32 cellular contexts compared by ENCODE assay signal in genomic region chr1:30521261-30521865, GRCh38.
DNase-seq lines count a peak whose midpoint lies in the region; ATAC-seq and TF ChIP-seq lines count a peak whose summit lies in the region.
"Had no signal": no experiment of that assay in that cellular context is flagged by ENCODE, and none has a peak within 500 bp of the region (broad histone marks: within the 10 kb centered on the region; RNA-seq: fewer than 3 reads in every experiment).

No MANE protein-coding gene starts in this region.

- H3K36me3 Mint-ChIP-seq in natural killer cell treated with Interleukin-12 subunit alpha and Interleukin-12 subunit beta and Interleukin-15 and Interleukin-18, amount 100 ng/mL, for 72 hours = no peaks in the 10 kb centered on the region
- no peaks in the 10 kb centered on the region for H3K36me3 Mint-ChIP-seq in natural killer cell
- H3K36me3 Mint-ChIP-seq in endodermal cell (ENCODE audit: low read depth) = no peaks in the 10 kb centered on the region
- no peaks in the 10 kb centered on the region for H3K36me3 Mint-ChIP-seq in activated CD4-positive, alpha-beta memory T cell treated with anti-CD3 and anti-CD28 coated beads for 36 hours

- H3K4me3 ChIP-seq in endodermal cell (ENCODE audit: low read length) (no peak overlapping the region), vagina (no peak overlapping the region)
- H3K4me3 ChIP-seq: esophagus muscularis mucosa, GM12878, HAP-1, pancreas, PC-9 had no signal

- H3K9me3 Mint-ChIP-seq in natural killer cell treated with Interleukin-12 subunit alpha and Interleukin-12 subunit beta and Interleukin-15 and Interleukin-18, amount 100 ng/mL, for 72 hours = no peaks in the 10 kb centered on the region
- H3K9me3 Mint-ChIP-seq in natural killer cell (no peaks in the 10 kb centered on the region), endodermal cell (no peaks in the 10 kb centered on the region)
- H3K9me3 Mint-ChIP-seq in activated CD4-positive, alpha-beta memory T cell treated with anti-CD3 and anti-CD28 coated beads for 36 hours = no peaks in the 10 kb centered on the region
- H3K9me3 Mint-ChIP-seq: activated naive CD8-positive, alpha-beta T cell treated with anti-CD3 and anti-CD28 coated beads, Interleukin-2, amount 50 U/mL, for 24 hours; dendritic cell treated with granulocyte-macrophage colony-stimulating factor and Interleukin-4, amounts not matched to agents 40 ng/mL and 50 ng/mL, for 4 days; neural crest cell; T-helper 2 cell treated with Interferon-gamma antibody and Interleukin-4, amounts not matched to agents 5 μg/mL and 100 μg/mL, for 36 hours had no signal

- CTCF ChIA-PET in activated CD4-positive, alpha-beta memory T cell treated with anti-CD3 and anti-CD28 coated beads for 36 hours (lab: Charles Lee) = no interaction called here

- no peaks in the 10 kb centered on the region for H3K4me1 Mint-ChIP-seq in natural killer cell treated with Interleukin-12 subunit alpha and Interleukin-12 subunit beta and Interleukin-15 and Interleukin-18, amount 100 ng/mL, for 72 hours (ENCODE audit: low read depth in 2 of 2)
- H3K4me1 Mint-ChIP-seq in natural killer cell = no peaks in the 10 kb centered on the region
- no peaks in the 10 kb centered on the region for H3K4me1 Mint-ChIP-seq in endodermal cell
- H3K4me1 Mint-ChIP-seq in activated CD4-positive, alpha-beta memory T cell treated with anti-CD3 and anti-CD28 coated beads for 36 hours (ENCODE audit: low read depth) = no peaks in the 10 kb centered on the region
- H3K4me1 Mint-ChIP-seq: activated CD4-positive, alpha-beta T cell treated with anti-CD3 and anti-CD28 coated beads for 36 hours; activated naive CD8-positive, alpha-beta T cell treated with anti-CD3 and anti-CD28 coated beads, Interleukin-2, amount 50 U/mL, for 24 hours had no signal

- TF ChIP-seq POLR2A in vagina (IDR thresholded peaks at IDR 0.05) = no peak

- TF ChIP-seq CTCF in natural killer cell (IDR thresholded peaks at IDR 0.05) = no peak
- no peak for TF ChIP-seq CTCF in endodermal cell (conservative IDR thresholded peaks at IDR 0.05)
- no peak for TF ChIP-seq CTCF in vagina (IDR thresholded peaks at IDR 0.05)

- no peak for ATAC-seq in natural killer cell treated with Interleukin-12 subunit alpha and Interleukin-12 subunit beta and Interleukin-15 and Interleukin-18, amount 100 ng/mL, for 72 hours
- no peak for ATAC-seq in natural killer cell
- ATAC-seq: activated CD4-positive, alpha-beta T cell treated with anti-CD3 and anti-CD28 coated beads for 36 hours; activated CD8-positive, alpha-beta T cell treated with anti-CD3 and anti-CD28 coated beads, Interleukin-2, amount 10 ng/mL, durations not matched to agents 7 days and 5 days; activated naive CD8-positive, alpha-beta T cell treated with anti-CD3 and anti-CD28 coated beads, Interleukin-2, amount 50 U/mL, for 24 hours; GM12878 had no signal

- intact Hi-C loops in natural killer cell (cut with micrococcal nuclease) (no loop called here), posterior vena cava (cut with DNase I) (no loop called here), vagina (cut with DNase I) (loop anchor here (10.0 kb wide), 1 partner anchor 173 kb away; no protein-coding TSS in a partner anchor)
- intact Hi-C loops in activated CD4-positive, alpha-beta memory T cell treated with anti-CD3 and anti-CD28 coated beads for 36 hours (cut with micrococcal nuclease) = no loop called here

- H3K27ac ChIP-seq in endodermal cell (ENCODE audit: low read depth, low read length) (no peak overlapping the region), vagina (peak overlapping the region; percentile 83)
- H3K27ac ChIP-seq: HL-60, pancreas, PC-9 had no signal

- H3K27me3 ChIP-seq in endodermal cell (ENCODE audit: control insufficient read depth, insufficient read depth, low read length, poor library complexity, severe bottlenecking) (no peaks in the 10 kb centered on the region), vagina (no peaks in the 10 kb centered on the region)
- H3K27me3 ChIP-seq: pancreas had no signal

- no peaks in the 10 kb centered on the region for H3K4me1 ChIP-seq in endodermal cell (ENCODE audit: control insufficient read depth, insufficient read depth, low read length)
- H3K4me1 ChIP-seq in vagina = peaks cover 44% of the 10 kb centered on the region
- H3K4me1 ChIP-seq: HAP-1, pancreas had no signal

- WGBS in endodermal cell (ENCODE audit: insufficient coverage in 1 of 2, insufficient read length in 1 of 2), 2 experiments = 86 to 94% methylated on average over 2 to 3 of the region's 3 CpGs

- H3K36me3 ChIP-seq in endodermal cell (ENCODE audit: control insufficient read depth, insufficient read depth, low read length) (no peaks in the 10 kb centered on the region), vagina (no peaks in the 10 kb centered on the region)
- H3K36me3 ChIP-seq: esophagus muscularis mucosa, HAP-1, pancreas had no signal

- no peak overlapping the region for H3K9ac ChIP-seq in endodermal cell (ENCODE audit: extremely low read depth, low read length, poor library complexity, severe bottlenecking)

- H3K27me3 Mint-ChIP-seq in natural killer cell treated with Interleukin-12 subunit alpha and Interleukin-12 subunit beta and Interleukin-15 and Interleukin-18, amount 100 ng/mL, for 72 hours = peaks cover 19 to 27% of the 10 kb centered on the region in 2 donors
- peaks cover 9 to 13% of the 10 kb centered on the region in 2 donors for H3K27me3 Mint-ChIP-seq in natural killer cell (ENCODE audit: low read depth in 2 of 2)
- no peaks in the 10 kb centered on the region for H3K27me3 Mint-ChIP-seq in endodermal cell (ENCODE audit: insufficient read depth)
- H3K27me3 Mint-ChIP-seq in activated CD4-positive, alpha-beta memory T cell treated with anti-CD3 and anti-CD28 coated beads for 36 hours = peaks cover 20% of the 10 kb centered on the region

- H3K4me3 Mint-ChIP-seq in natural killer cell treated with Interleukin-12 subunit alpha and Interleukin-12 subunit beta and Interleukin-15 and Interleukin-18, amount 100 ng/mL, for 72 hours = no peak overlapping the region
- H3K4me3 Mint-ChIP-seq in natural killer cell (no peak overlapping the region), endodermal cell (no peak overlapping the region)
- H3K4me3 Mint-ChIP-seq in activated CD4-positive, alpha-beta memory T cell treated with anti-CD3 and anti-CD28 coated beads for 36 hours = no peak overlapping the region
- H3K4me3 Mint-ChIP-seq: activated CD4-positive, alpha-beta T cell treated with anti-CD3 and anti-CD28 coated beads for 36 hours; activated CD8-positive, alpha-beta T cell treated with anti-CD3 and anti-CD28 coated beads, Interleukin-2, amount 10 ng/mL, durations not matched to agents 7 days and 5 days; activated naive CD8-positive, alpha-beta T cell treated with anti-CD3 and anti-CD28 coated beads, Interleukin-2, amount 50 U/mL, for 24 hours; dendritic cell treated with granulocyte-macrophage colony-stimulating factor and Interleukin-4, amounts not matched to agents 40 ng/mL and 50 ng/mL, for 4 days; neural crest cell; T-helper 2 cell treated with Interferon-gamma antibody and Interleukin-4, amounts not matched to agents 5 μg/mL and 100 μg/mL, for 36 hours had no signal

- H3K9me3 ChIP-seq in endodermal cell (ENCODE audit: control insufficient read depth, low read length) (no peaks in the 10 kb centered on the region), vagina (no peaks in the 10 kb centered on the region)
- H3K9me3 ChIP-seq: esophagus muscularis mucosa, HAP-1, pancreas had no signal

- no peak overlapping the region for H3K27ac Mint-ChIP-seq in natural killer cell treated with Interleukin-12 subunit alpha and Interleukin-12 subunit beta and Interleukin-15 and Interleukin-18, amount 100 ng/mL, for 72 hours
- H3K27ac Mint-ChIP-seq in natural killer cell = no peak overlapping the region
- H3K27ac Mint-ChIP-seq in endodermal cell = no peak overlapping the region
- H3K27ac Mint-ChIP-seq in activated CD4-positive, alpha-beta memory T cell treated with anti-CD3 and anti-CD28 coated beads for 36 hours = no peak overlapping the region
- H3K27ac Mint-ChIP-seq: activated CD4-positive, alpha-beta T cell treated with anti-CD3 and anti-CD28 coated beads for 36 hours; activated CD8-positive, alpha-beta T cell treated with anti-CD3 and anti-CD28 coated beads, Interleukin-2, amount 10 ng/mL, durations not matched to agents 7 days and 5 days; activated naive CD8-positive, alpha-beta T cell treated with anti-CD3 and anti-CD28 coated beads, Interleukin-2, amount 50 U/mL, for 24 hours; dendritic cell treated with granulocyte-macrophage colony-stimulating factor and Interleukin-4, amounts not matched to agents 40 ng/mL and 50 ng/mL, for 4 days; T-helper 2 cell treated with Interferon-gamma antibody and Interleukin-4, amounts not matched to agents 5 μg/mL and 100 μg/mL, for 36 hours had no signal

- POLR2A ChIA-PET in activated CD4-positive, alpha-beta memory T cell treated with anti-CD3 and anti-CD28 coated beads for 36 hours (lab: Charles Lee) = no interaction called here

- DNase-seq in natural killer cell treated with Interleukin-12 subunit alpha and Interleukin-12 subunit beta and Interleukin-15 and Interleukin-18, amount 100 ng/mL, for 72 hours (ENCODE audit: low spot score) = peak; percentile 62
- DNase-seq in natural killer cell (no peak), endodermal cell (peak; percentile 30), posterior vena cava (ENCODE audit: low spot score) (peak; percentile 51), vagina (ENCODE audit: extremely low spot score in 2 of 2) (no peak), NCI-H2029 (lab: John Stamatoyannopoulos, UW) (no peak), NCI-H524 treated with DMSO at 0.1 percent for 48 hours (lab: John Stamatoyannopoulos, UW) (no peak)
- no peak for DNase-seq in activated CD4-positive, alpha-beta memory T cell treated with anti-CD3 and anti-CD28 coated beads for 36 hours
- DNase-seq: activated CD4-positive, alpha-beta T cell treated with anti-CD3 and anti-CD28 coated beads for 36 hours; activated CD8-positive, alpha-beta T cell treated with anti-CD3 and anti-CD28 coated beads, Interleukin-2, amount 10 ng/mL, durations not matched to agents 7 days and 5 days; activated gamma-delta T cell treated with Interleukin-2 at 50 U/mL for 16 hours; activated naive CD8-positive, alpha-beta T cell treated with anti-CD3 and anti-CD28 coated beads, Interleukin-2, amount 50 U/mL, for 24 hours; activated T-cell treated with anti-CD3 and anti-CD28 coated beads, Interleukin-2, amount 50 U/mL, for 1 hour; caudate nucleus; DMS153; foreskin fibroblast; KG1; kidney glomerular epithelial cell; NCI-H187; NCI-H524; PC-9; SHP77; stimulated activated CD4-positive, alpha-beta T cell treated with anti-CD3 and anti-CD28 coated beads, Interleukin-2, amount 100 ng/mL, for 48 hours; trophoblast cell had no signal

Comparison
In these comparisons a context has a peak if more than half of its experiments do, and no peak if none do; other contexts are left out.
1. DNase-seq: peak in natural killer cell treated with Interleukin-12 subunit alpha and Interleukin-12 subunit beta and Interleukin-15 and Interleukin-18, amount 100 ng/mL, for 72 hours (single experiment), endodermal cell (single experiment) and posterior vena cava (single experiment); none in natural killer cell (single experiment), vagina (0 of 2), NCI-H2029 (single experiment), NCI-H524 treated with DMSO at 0.1 percent for 48 hours (single experiment) and activated CD4-positive, alpha-beta memory T cell treated with anti-CD3 and anti-CD28 coated beads for 36 hours (single experiment).